ENCODE assay signal across 10 cellular contexts in the genomic region with DNA sequence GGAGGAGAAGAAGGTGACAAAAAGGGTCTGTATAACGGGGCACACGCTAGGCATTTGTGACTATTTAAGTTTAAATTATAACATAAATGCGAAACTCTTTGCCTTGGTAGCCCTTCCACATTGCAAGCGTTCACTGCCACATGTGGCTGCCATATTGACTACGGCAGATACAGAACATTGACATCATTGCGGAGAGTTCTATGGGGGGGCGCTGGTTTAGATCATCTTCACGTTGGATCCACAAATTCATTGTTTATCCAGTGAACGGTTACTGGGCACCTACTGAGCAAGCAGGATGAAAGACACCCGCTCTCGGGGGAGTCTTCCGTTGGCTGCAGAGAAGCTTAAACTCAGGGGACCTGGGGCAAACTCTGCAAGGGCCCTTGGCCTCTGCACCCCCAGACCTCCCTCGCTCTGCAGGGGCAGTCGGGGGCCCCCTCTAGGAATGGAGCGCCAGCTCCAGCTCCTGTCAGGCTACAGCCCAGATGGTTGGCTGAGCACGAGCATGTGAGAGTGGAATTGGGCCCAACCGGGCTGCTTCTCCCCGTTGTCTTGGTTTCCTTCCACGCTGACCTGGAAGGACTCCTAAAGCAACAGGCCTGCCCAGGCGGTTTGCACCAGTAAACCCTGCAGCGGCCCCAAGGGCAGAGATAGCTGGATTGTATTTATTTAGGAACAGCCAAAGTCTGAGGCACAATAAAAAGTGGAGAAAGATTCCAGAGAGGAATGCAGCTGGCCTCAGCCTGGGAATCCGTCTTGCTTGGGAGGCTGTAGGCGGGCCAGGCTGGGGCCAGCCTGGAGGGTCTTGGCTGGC.
DNase-seq lines count a peak whose midpoint lies in the region; ATAC-seq and TF ChIP-seq lines count a peak whose summit lies in the region.
"Had no signal": no experiment of that assay in that cellular context is flagged by ENCODE, and none has a peak within 500 bp of the region (broad histone marks: within the 10 kb centered on the region; RNA-seq: fewer than 3 reads in every experiment).

No MANE protein-coding gene starts in this region.

- H3K27ac Mint-ChIP-seq in brain: peak overlapping the region in 4 of 5 experiments; percentile 70 to 87 (median 78)
- no peak overlapping the region for H3K27ac Mint-ChIP-seq in activated CD4-positive, alpha-beta T cell treated with anti-CD3 and anti-CD28 coated beads for 36 hours
- H3K27ac Mint-ChIP-seq: activated CD4-positive, alpha-beta T cell treated with anti-CD3 and anti-CD28 coated beads, Interleukin-2, amount 10 ng/mL, durations not matched to agents 24 days and 14 days; stimulated activated naive CD8-positive, alpha-beta T cell treated with anti-CD3 and anti-CD28 coated beads, Interleukin-15, Interleukin-2, amounts not matched to agents 100 ng/mL and 50 ng/mL, for 24 hours had no signal

- no peak for ATAC-seq in HG02623 (IDR thresholded peaks at IDR 0.05; ENCODE audit: unreplicated experiment)
- no peak for ATAC-seq in GM21737 (IDR thresholded peaks at IDR 0.05; ENCODE audit: unreplicated experiment)
- no peak for ATAC-seq in activated CD4-positive, alpha-beta T cell treated with anti-CD3 and anti-CD28 coated beads for 36 hours

- TF ChIP-seq CTCF in brain (conservative IDR thresholded peaks at IDR 0.05): no peak

- peaks cover 0 to 2% (median 0%) of the 10 kb centered on the region in 5 experiments for H3K9me3 Mint-ChIP-seq in brain
- H3K9me3 Mint-ChIP-seq in activated CD4-positive, alpha-beta T cell treated with anti-CD3 and anti-CD28 coated beads for 36 hours (ENCODE audit: low read depth): no peaks in the 10 kb centered on the region
- H3K9me3 Mint-ChIP-seq: activated CD4-positive, alpha-beta T cell treated with anti-CD3 and anti-CD28 coated beads, Interleukin-2, amount 10 ng/mL, durations not matched to agents 24 days and 14 days; stimulated activated naive CD8-positive, alpha-beta T cell treated with anti-CD3 and anti-CD28 coated beads, Interleukin-15, Interleukin-2, amounts not matched to agents 100 ng/mL and 50 ng/mL, for 24 hours had no signal

- peaks cover 4% of the 10 kb centered on the region for H3K27me3 Mint-ChIP-seq in brain
- H3K27me3 Mint-ChIP-seq in activated CD4-positive, alpha-beta T cell treated with anti-CD3 and anti-CD28 coated beads for 36 hours: no peaks in the 10 kb centered on the region
- H3K27me3 Mint-ChIP-seq: stimulated activated naive CD8-positive, alpha-beta T cell treated with anti-CD3 and anti-CD28 coated beads, Interleukin-15, Interleukin-2, amounts not matched to agents 100 ng/mL and 50 ng/mL, for 24 hours had no signal

- H3K36me3 Mint-ChIP-seq in brain: no peaks in the 10 kb centered on the region
- no peaks in the 10 kb centered on the region for H3K36me3 Mint-ChIP-seq in activated CD4-positive, alpha-beta T cell treated with anti-CD3 and anti-CD28 coated beads for 36 hours (ENCODE audit: low read depth)

- CTCF ChIA-PET in activated CD4-positive, alpha-beta T cell treated with anti-CD3 and anti-CD28 coated beads for 36 hours (lab: Charles Lee): interaction anchor here (1.0 kb wide), 1 partner anchor 210 kb away, joined by 3 read pairs; no protein-coding TSS in a partner anchor

- peaks cover 24% of the 10 kb centered on the region for H3K4me1 Mint-ChIP-seq in brain
- no peaks in the 10 kb centered on the region for H3K4me1 Mint-ChIP-seq in activated CD4-positive, alpha-beta T cell treated with anti-CD3 and anti-CD28 coated beads for 36 hours
- H3K4me1 Mint-ChIP-seq: activated CD4-positive, alpha-beta T cell treated with anti-CD3 and anti-CD28 coated beads, Interleukin-2, amount 10 ng/mL, durations not matched to agents 24 days and 14 days had no signal

- H3K4me3 Mint-ChIP-seq in brain: peak overlapping the region in 3 of 5 experiments; percentile 17 to 34 (median 30)
- H3K4me3 Mint-ChIP-seq in activated CD4-positive, alpha-beta T cell treated with anti-CD3 and anti-CD28 coated beads for 36 hours: no peak overlapping the region
- H3K4me3 Mint-ChIP-seq: activated CD4-positive, alpha-beta T cell treated with anti-CD3 and anti-CD28 coated beads, Interleukin-2, amount 10 ng/mL, durations not matched to agents 24 days and 14 days; stimulated activated naive CD8-positive, alpha-beta T cell treated with anti-CD3 and anti-CD28 coated beads, Interleukin-15, Interleukin-2, amounts not matched to agents 100 ng/mL and 50 ng/mL, for 24 hours had no signal

- DNase-seq in G401 (ENCODE audit: low spot score) (peak; percentile 90), kidney glomerular epithelial cell (lab: John Stamatoyannopoulos, UW) (peak; percentile 64), smooth muscle cell of the brain vasculature (ENCODE audit: low read depth, low spot score) (peak; percentile 85), HT-29 (ENCODE audit: low spot score) (no peak)
- no peak for DNase-seq in activated CD4-positive, alpha-beta T cell treated with anti-CD3 and anti-CD28 coated beads for 36 hours
- DNase-seq: activated CD4-positive, alpha-beta T cell treated with anti-CD3 and anti-CD28 coated beads, Interleukin-2, amount 10 ng/mL, durations not matched to agents 24 days and 14 days had no signal

- in situ Hi-C loops in G401 (cut with HindIII; ENCODE audit: low sequenced_read_pairs): no loop called here

- intact Hi-C loops in activated CD4-positive, alpha-beta T cell treated with anti-CD3 and anti-CD28 coated beads for 36 hours (cut with DNase I, micrococcal nuclease): no loop called here

- POLR2A ChIA-PET in activated CD4-positive, alpha-beta T cell treated with anti-CD3 and anti-CD28 coated beads for 36 hours (lab: Charles Lee): interaction anchor here (0.6 kb wide), 1 partner anchor 180 kb away, joined by 3 read pairs; no protein-coding TSS in a partner anchor

Comparison
In these comparisons a context has a peak if more than half of its experiments do, and no peak if none do; other contexts are left out.
1. DNase-seq: peak in G401 (single experiment), kidney glomerular epithelial cell (single experiment) and smooth muscle cell of the brain vasculature (single experiment); none in HT-29 (single experiment) and activated CD4-positive, alpha-beta T cell treated with anti-CD3 and anti-CD28 coated beads for 36 hours (single experiment).